8 cellular contexts compared by ENCODE assay signal in the genomic region with DNA sequence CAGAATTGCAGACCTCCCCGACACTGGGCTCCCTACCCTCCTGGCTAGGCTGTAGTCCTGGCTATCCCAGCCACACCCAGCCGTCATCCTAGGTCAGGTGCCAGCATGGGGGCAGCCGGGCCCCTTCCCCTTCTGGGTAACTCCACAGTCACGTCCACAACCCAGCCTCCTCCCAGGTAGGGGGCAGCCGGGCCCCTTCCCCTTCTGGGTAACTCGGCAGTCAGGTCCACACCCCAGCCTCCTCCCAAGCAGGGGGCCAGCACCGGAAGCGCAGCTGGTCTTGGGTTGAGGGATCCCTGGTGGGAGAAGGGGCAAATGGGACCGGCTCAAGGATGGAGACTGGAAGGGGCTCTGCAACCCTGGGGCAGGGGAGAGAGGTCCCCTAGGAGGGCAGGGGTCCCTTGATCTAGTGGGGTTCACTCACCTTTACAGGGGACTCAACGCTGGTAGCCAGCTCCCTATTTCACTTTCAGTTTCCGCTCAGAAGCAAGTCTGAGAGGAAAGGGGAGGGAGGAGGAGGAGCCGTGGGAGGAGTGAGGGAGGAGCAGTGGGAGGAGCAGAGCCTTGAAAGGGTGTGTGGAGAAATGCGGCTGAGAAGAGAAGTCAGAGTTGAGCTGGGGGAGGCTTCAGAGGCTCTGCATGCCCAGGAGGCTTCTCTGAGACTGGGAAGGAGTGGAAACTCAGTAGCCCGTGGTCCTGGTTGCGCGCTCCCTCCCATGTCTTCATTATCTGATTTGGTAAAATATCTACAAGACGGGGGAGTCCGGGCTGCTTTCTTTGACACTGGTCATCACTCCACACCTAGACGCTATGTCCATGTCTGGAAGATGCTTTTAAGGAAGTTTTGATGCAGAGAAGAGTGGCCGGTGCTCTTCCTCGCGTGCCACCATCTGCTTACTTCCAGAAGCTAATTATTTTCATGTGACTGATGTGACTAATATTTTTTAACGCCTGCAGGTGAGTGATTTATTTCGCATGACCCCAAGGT. TPM values are rescaled to one million over a fixed set of nuclear protein-coding genes. Genes with fewer than 3 reads are reported as not detected.
DNase-seq lines count a peak whose midpoint lies in the region; ATAC-seq and TF ChIP-seq lines count a peak whose summit lies in the region.

A gene (minus strand): TSS at position 494 of the 988 bp plus-strand sequence. CDS start 3,293 bp downstream, outside the sequence.

- H3K27me3 ChIP-seq in iPS-18a (ENCODE audit: control insufficient read depth, insufficient read depth, low read length) (no peaks in the 10 kb centered on the region), skeletal muscle tissue (ENCODE audit: control insufficient read depth in 3 of 3, insufficient read depth in 3 of 3, low read length in 3 of 3) (no peaks in the 10 kb centered on the region)

- H3K27ac ChIP-seq in iPS-18a (ENCODE audit: low read length) (no peak within 1 kb of the TSS), skeletal muscle tissue (ENCODE audit: low read depth, low read length) (peak within 1 kb of the TSS; percentile 68)

- no peak for TF ChIP-seq CTCF in GM13977 (IDR thresholded peaks at IDR 0.05; ENCODE audit: extremely low read depth, insufficient read depth, missing control alignments)

- H3K4me3 ChIP-seq in iPS-18a (ENCODE audit: low read length) (peak within 1 kb of the TSS; percentile 75), skeletal muscle tissue (ENCODE audit: low read length in 3 of 3) (peak within 1 kb of the TSS; percentile 88 to 96 (median 91))

- H3K36me3 ChIP-seq in iPS-18a (ENCODE audit: control insufficient read depth, low read depth, low read length) (peaks cover 9% of the 10 kb centered on the region), skeletal muscle tissue (ENCODE audit: control insufficient read depth in 3 of 3, insufficient read depth in 3 of 3, low read length in 3 of 3) (peaks cover 11 to 17% (median 17%) of the 10 kb centered on the region in 3 donors)

- H3K4me1 ChIP-seq in iPS-18a (ENCODE audit: control insufficient read depth, low read depth, low read length), result no peaks in the 10 kb centered on the region
- H3K4me1 ChIP-seq in skeletal muscle tissue (ENCODE audit: control insufficient read depth in 3 of 3, insufficient read depth in 3 of 3, low read length in 3 of 3), result peaks cover 4 to 7% (median 5%) of the 10 kb centered on the region in 3 donors

- DNase-seq in GM13977 (ENCODE audit: low spot score) (peak; percentile 81), NCI-H1417 (lab: John Stamatoyannopoulos, UW) (peak; percentile 46 to 70 (median 60)), UCSD-AML1 (lab: John Stamatoyannopoulos, UW; ENCODE audit: unreplicated experiment) (peak; percentile 90), brain pericyte (ENCODE audit: low read depth, low spot score) (peak; percentile 49), NCI-H446 treated with DMSO at 0.1 percent for 48 hours (lab: John Stamatoyannopoulos, UW) (no peak)

- H3K9ac ChIP-seq in iPS-18a (ENCODE audit: low read length), result peak within 1 kb of the TSS; percentile 43
- H3K9ac ChIP-seq in skeletal muscle tissue (ENCODE audit: low read depth in 1 of 3, low read length in 3 of 3), result peak within 1 kb of the TSS; percentile 90 to 99 (median 91)

- in situ Hi-C loops in GM13977 (cut with MboI; ENCODE audit: low pct_unique_long_range_greater_than_20kb, low sequenced_read_pairs, unreplicated experiment), result no loop called here

- peak; percentile 100 for ATAC-seq in HG02642 (IDR thresholded peaks at IDR 0.05; ENCODE audit: poor library complexity, unreplicated experiment)

- no peaks in the 10 kb centered on the region for H3K9me3 ChIP-seq in iPS-18a (ENCODE audit: control insufficient read depth, low read depth, low read length)
- H3K9me3 ChIP-seq in skeletal muscle tissue (ENCODE audit: control insufficient read depth in 3 of 3, low read length in 3 of 3), result no peaks in the 10 kb centered on the region

RNA-seq across cellular contexts. Expression of the gene that starts here (rescaled TPM):
- 19.3 TPM for total RNA-seq in skeletal muscle tissue
